In the genomic region with DNA sequence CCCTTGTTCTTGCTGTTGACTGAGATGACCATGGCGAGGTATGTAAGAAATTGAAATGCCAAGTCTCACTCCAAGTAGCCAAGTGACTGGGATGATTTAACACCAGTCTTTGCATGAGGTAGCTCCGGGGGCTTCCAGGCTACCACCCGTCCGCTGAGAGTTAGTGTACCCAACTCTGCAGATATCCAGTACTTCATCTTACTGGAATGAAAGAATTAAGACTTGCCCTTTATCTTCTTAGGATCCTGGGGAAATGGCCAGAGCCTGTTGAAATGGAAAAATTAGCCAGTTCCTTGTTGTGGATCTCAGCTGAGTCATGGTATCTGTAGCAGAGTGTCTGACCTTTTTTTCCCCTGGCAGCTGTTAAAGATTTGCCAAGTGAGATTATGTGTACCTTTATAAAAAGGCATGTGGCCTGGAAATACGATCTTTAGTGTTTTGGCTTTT, we compare ENCODE assay signal across 2 cellular contexts.
A peak's percentile ranks its signal among the peaks of the same experiment; 100 is the strongest.
TF ChIP-seq lines count a peak whose summit lies in the region.

No MANE protein-coding gene starts in this region.

TF ChIP-seq in IMR-90, 13 proteins besides CTCF, POLR2A, EP300 and RAD21:
- TF ChIP-seq RCOR1 (IDR thresholded peaks at IDR 0.05; ENCODE audit: insufficient replicate concordance, low read length) (no peak), CHD1 (IDR thresholded peaks at IDR 0.05; ENCODE audit: low read depth, low read length) (no peak), MAFK (IDR thresholded peaks at IDR 0.05; ENCODE audit: low read depth, low read length) (peak; percentile 5; the same call in 1 of the 2 replicates), NFE2L2 (IDR thresholded peaks at IDR 0.05; ENCODE audit: low read depth, low read length) (peak; percentile 67; the same call in 1 of the 2 replicates), SMC3 (IDR thresholded peaks at IDR 0.05; ENCODE audit: low read depth, low read length) (no peak), BHLHE40 (IDR thresholded peaks at IDR 0.05; ENCODE audit: low read depth, low read length) (no peak)

TF ChIP-seq in H1, 55 proteins besides CTCF, POLR2A, EP300 and RAD21:
- TF ChIP-seq TBP (IDR thresholded peaks at IDR 0.05; ENCODE audit: low read depth, low read length) (no peak), PHF8 (conservative IDR thresholded peaks at IDR 0.05; ENCODE audit: low read depth, low read length) (no peak), POU5F1 (IDR thresholded peaks at IDR 0.05; ENCODE audit: low read depth, low read length) (no peak), KDM4A (IDR thresholded peaks at IDR 0.05; ENCODE audit: low read depth, low read length, severe bottlenecking) (no peak), BACH1 (IDR thresholded peaks at IDR 0.05; ENCODE audit: low read length) (peak; percentile 67), CBX5 (IDR thresholded peaks at IDR 0.05; ENCODE audit: low read depth, low read length) (no peak), SP1 (IDR thresholded peaks at IDR 0.05; ENCODE audit: low read depth, low read length) (no peak), RFX5 (IDR thresholded peaks at IDR 0.05; ENCODE audit: borderline replicate concordance, low read depth, low read length) (no peak)
